In genomic region chr11:120793806-120794479, GRCh38 we compare ENCODE assay signal across 35 cellular contexts.
"Had no signal": no experiment of that assay in that cellular context is flagged by ENCODE, and none has a peak within 500 bp of the region (broad histone marks: within the 10 kb centered on the region; RNA-seq: fewer than 3 reads in every experiment).

No MANE protein-coding gene starts in this region.

- H3K4me1 ChIP-seq: adrenal gland, body of pancreas, breast epithelium had no signal

- H3K27me3 ChIP-seq: adrenal gland, body of pancreas, brain microvascular endothelial cell had no signal

- H3K4me3 ChIP-seq: adrenal gland, body of pancreas, breast epithelium had no signal

- H3K4me1 Mint-ChIP-seq: activated CD4-positive, alpha-beta memory T cell treated with anti-CD3 and anti-CD28 coated beads, Interleukin-2, amount 10 ng/mL, durations not matched to agents 7 days and 5 days; activated CD4-positive, alpha-beta T cell treated with anti-CD3 and anti-CD28 coated beads for 36 hours; activated CD4-positive, alpha-beta T cell treated with anti-CD3 and anti-CD28 coated beads, Interleukin-2, amount 10 ng/mL, durations not matched to agents 7 days and 5 days; activated CD8-positive, alpha-beta memory T cell treated with anti-CD3 and anti-CD28 coated beads, Interleukin-2, amount 10 ng/mL, durations not matched to agents 7 days and 5 days; activated naive CD8-positive, alpha-beta T cell treated with anti-CD3 and anti-CD28 coated beads for 36 hours had no signal

- H3K9me3 Mint-ChIP-seq: activated CD4-positive, alpha-beta memory T cell treated with anti-CD3 and anti-CD28 coated beads, Interleukin-2, amount 10 ng/mL, durations not matched to agents 7 days and 5 days; activated CD4-positive, alpha-beta T cell treated with anti-CD3 and anti-CD28 coated beads, Interleukin-2, amount 10 ng/mL, durations not matched to agents 7 days and 5 days; activated naive CD4-positive, alpha-beta T cell treated with anti-CD3 and anti-CD28 coated beads for 36 hours; activated naive CD4-positive, alpha-beta T cell treated with anti-CD3 and anti-CD28 coated beads, Interleukin-2, amount 50 U/mL, for 72 hours; activated naive CD8-positive, alpha-beta T cell treated with anti-CD3 and anti-CD28 coated beads for 36 hours; activated T-cell treated with anti-CD3 and anti-CD28 coated beads, Interleukin-2, amount 50 U/mL, for 24 hours; T-helper 1 cell treated with Interleukin-12 subunit alpha and Interleukin-12 subunit beta and Interleukin-4 antibody, amounts not matched to agents 30 μg/mL and 1 μg/mL, for 36 hours; T-helper 2 cell treated with Interferon-gamma antibody and Interleukin-4, amounts not matched to agents 5 μg/mL and 100 μg/mL, for 36 hours; WTC11 had no signal

- H3K36me3 ChIP-seq: adrenal gland, brain microvascular endothelial cell, breast epithelium, WERI-Rb-1 had no signal

- H3K27me3 Mint-ChIP-seq: activated CD4-positive, alpha-beta memory T cell treated with anti-CD3 and anti-CD28 coated beads, Interleukin-2, amount 10 ng/mL, durations not matched to agents 7 days and 5 days; activated CD4-positive, alpha-beta T cell treated with anti-CD3 and anti-CD28 coated beads for 36 hours; activated CD4-positive, alpha-beta T cell treated with anti-CD3 and anti-CD28 coated beads, Interleukin-2, amount 10 ng/mL, durations not matched to agents 7 days and 5 days; activated CD8-positive, alpha-beta memory T cell treated with anti-CD3 and anti-CD28 coated beads, Interleukin-2, amount 10 ng/mL, durations not matched to agents 7 days and 5 days; activated naive CD8-positive, alpha-beta T cell treated with anti-CD3 and anti-CD28 coated beads for 36 hours had no signal

- H3K27ac Mint-ChIP-seq: activated CD4-positive, alpha-beta memory T cell treated with anti-CD3 and anti-CD28 coated beads, Interleukin-2, amount 10 ng/mL, durations not matched to agents 7 days and 5 days; activated CD4-positive, alpha-beta T cell treated with anti-CD3 and anti-CD28 coated beads for 36 hours; activated CD4-positive, alpha-beta T cell treated with anti-CD3 and anti-CD28 coated beads, Interleukin-2, amount 10 ng/mL, durations not matched to agents 7 days and 5 days; activated CD8-positive, alpha-beta memory T cell treated with anti-CD3 and anti-CD28 coated beads, Interleukin-2, amount 10 ng/mL, durations not matched to agents 7 days and 5 days; activated CD8-positive, alpha-beta T cell treated with anti-CD3 and anti-CD28 coated beads, Interleukin-2, amount 10 ng/mL, durations not matched to agents 7 days and 5 days; activated naive CD4-positive, alpha-beta T cell treated with anti-CD3 and anti-CD28 coated beads for 36 hours; activated naive CD4-positive, alpha-beta T cell treated with anti-CD3 and anti-CD28 coated beads, Interleukin-2, amount 50 U/mL, for 72 hours; activated naive CD8-positive, alpha-beta T cell treated with anti-CD3 and anti-CD28 coated beads for 36 hours; activated T-cell treated with anti-CD3 and anti-CD28 coated beads, Interleukin-2, amount 50 U/mL, for 24 hours; T-helper 1 cell treated with Interleukin-12 subunit alpha and Interleukin-12 subunit beta and Interleukin-4 antibody, amounts not matched to agents 30 μg/mL and 1 μg/mL, for 36 hours; T-helper 2 cell treated with Interferon-gamma antibody and Interleukin-4, amounts not matched to agents 5 μg/mL and 100 μg/mL, for 36 hours; WTC11 had no signal

- ATAC-seq: activated CD4-positive, alpha-beta T cell treated with anti-CD3 and anti-CD28 coated beads for 36 hours; activated CD4-positive, CD25-positive, alpha-beta regulatory T cell treated with anti-CD3 and anti-CD28 coated beads, Interleukin-2, amount 50 U/mL, for 24 hours; activated CD8-positive, alpha-beta memory T cell treated with anti-CD3 and anti-CD28 coated beads, Interleukin-2, amount 10 ng/mL, durations not matched to agents 7 days and 5 days; activated CD8-positive, alpha-beta T cell treated with anti-CD3 and anti-CD28 coated beads, Interleukin-2, amount 10 ng/mL, durations not matched to agents 7 days and 5 days; activated naive CD4-positive, alpha-beta T cell treated with anti-CD3 and anti-CD28 coated beads, Interleukin-2, amount 50 U/mL, for 72 hours; body of pancreas; WTC11 had no signal

- H3K9me3 ChIP-seq: adrenal gland, body of pancreas, breast epithelium had no signal

- H3K36me3 Mint-ChIP-seq: activated CD8-positive, alpha-beta memory T cell treated with anti-CD3 and anti-CD28 coated beads, Interleukin-2, amount 10 ng/mL, durations not matched to agents 7 days and 5 days; activated naive CD4-positive, alpha-beta T cell treated with anti-CD3 and anti-CD28 coated beads, Interleukin-2, amount 50 U/mL, for 72 hours; activated naive CD8-positive, alpha-beta T cell treated with anti-CD3 and anti-CD28 coated beads for 36 hours; WTC11 had no signal

- H3K27ac ChIP-seq: adrenal gland, body of pancreas, brain microvascular endothelial cell, breast epithelium, WERI-Rb-1 had no signal

- DNase-seq: activated CD4-positive, alpha-beta memory T cell treated with anti-CD3 and anti-CD28 coated beads, Interleukin-2, amount 10 ng/mL, durations not matched to agents 7 days and 5 days; activated CD4-positive, alpha-beta T cell treated with anti-CD3 and anti-CD28 coated beads for 1 hour; activated CD4-positive, alpha-beta T cell treated with anti-CD3 and anti-CD28 coated beads for 36 hours; activated CD4-positive, alpha-beta T cell treated with anti-CD3 and anti-CD28 coated beads for 48 hours; activated CD4-positive, alpha-beta T cell treated with anti-CD3 and anti-CD28 coated beads, Interleukin-2, amount 10 ng/mL, durations not matched to agents 7 days and 5 days; activated CD4-positive, alpha-beta T cell treated with anti-CD3 and anti-CD28 coated beads, Interleukin-2, amount 50 U/mL, for 48 hours; activated CD4-positive, CD25-positive, alpha-beta regulatory T cell; activated CD8-positive, alpha-beta memory T cell treated with anti-CD3 and anti-CD28 coated beads for 24 hours; activated CD8-positive, alpha-beta memory T cell treated with anti-CD3 and anti-CD28 coated beads, Interleukin-2, amount 10 ng/mL, durations not matched to agents 7 days and 5 days; activated CD8-positive, alpha-beta memory T cell treated with anti-CD3 and anti-CD28 coated beads, Interleukin-2, amount 50 U/mL, for 48 hours; activated CD8-positive, alpha-beta T cell treated with anti-CD3 and anti-CD28 coated beads, Interleukin-2, amount 10 ng/mL, durations not matched to agents 7 days and 5 days; activated effector memory CD4-positive, alpha-beta T cell treated with anti-CD3 and anti-CD28 coated beads, Interleukin-2, amount 50 U/mL, for 16 hours; activated gamma-delta T cell treated with Interleukin-2 at 50 U/mL for 16 hours; activated naive CD4-positive, alpha-beta T cell; activated naive CD4-positive, alpha-beta T cell treated with anti-CD3 and anti-CD28 coated beads for 36 hours; activated naive CD4-positive, alpha-beta T cell treated with anti-CD3 and anti-CD28 coated beads, Interleukin-2, amount 50 U/mL, for 16 hours; activated naive CD8-positive, alpha-beta T cell treated with anti-CD3 and anti-CD28 coated beads for 36 hours; activated T-cell treated with anti-CD3 and anti-CD28 coated beads, Interleukin-2, amount 50 U/mL, for 24 hours; activated T-cell treated with anti-CD3 and anti-CD28 coated beads, Interleukin-2, amount 50 U/mL, for 48 hours; adrenal gland; amniotic stem cell; aorta; body of pancreas; brain microvascular endothelial cell; central memory CD4-positive, alpha-beta T cell; SW 1271; T-helper 1 cell; T-helper 9 cell; WERI-Rb-1 had no signal

- H3K4me3 Mint-ChIP-seq: activated CD4-positive, alpha-beta memory T cell treated with anti-CD3 and anti-CD28 coated beads, Interleukin-2, amount 10 ng/mL, durations not matched to agents 7 days and 5 days; activated CD4-positive, alpha-beta T cell treated with anti-CD3 and anti-CD28 coated beads for 36 hours; activated CD4-positive, alpha-beta T cell treated with anti-CD3 and anti-CD28 coated beads, Interleukin-2, amount 10 ng/mL, durations not matched to agents 7 days and 5 days; activated CD8-positive, alpha-beta memory T cell treated with anti-CD3 and anti-CD28 coated beads, Interleukin-2, amount 10 ng/mL, durations not matched to agents 7 days and 5 days; activated CD8-positive, alpha-beta T cell treated with anti-CD3 and anti-CD28 coated beads, Interleukin-2, amount 10 ng/mL, durations not matched to agents 7 days and 5 days; activated naive CD4-positive, alpha-beta T cell treated with anti-CD3 and anti-CD28 coated beads for 36 hours; activated naive CD8-positive, alpha-beta T cell treated with anti-CD3 and anti-CD28 coated beads for 36 hours; activated T-cell treated with anti-CD3 and anti-CD28 coated beads, Interleukin-2, amount 50 U/mL, for 24 hours; T-helper 1 cell treated with Interleukin-12 subunit alpha and Interleukin-12 subunit beta and Interleukin-4 antibody, amounts not matched to agents 30 μg/mL and 1 μg/mL, for 36 hours; T-helper 2 cell treated with Interferon-gamma antibody and Interleukin-4, amounts not matched to agents 5 μg/mL and 100 μg/mL, for 36 hours; WTC11 had no signal
